Comparison of ENCODE assay signal across 17 cellular contexts in genomic region chr2:69099541-69099940, GRCh38.
DNase-seq lines count a peak whose midpoint lies in the region; ATAC-seq and TF ChIP-seq lines count a peak whose summit lies in the region.
"Had no signal": no experiment of that assay in that cellular context is flagged by ENCODE, and none has a peak within 500 bp of the region (broad histone marks: within the 10 kb centered on the region; RNA-seq: fewer than 3 reads in every experiment).

No MANE protein-coding gene starts in this region.

- H3K9me3 ChIP-seq in mammary epithelial cell (replicated peaks; ENCODE audit: insufficient read depth, low read length) (no peaks in the 10 kb centered on the region), uterus (no peaks in the 10 kb centered on the region)
- H3K9me3 ChIP-seq: adrenal gland had no signal

- H3K4me1 ChIP-seq in mammary epithelial cell (ENCODE audit: insufficient read depth, low read length) (no peaks in the 10 kb centered on the region), uterus (no peaks in the 10 kb centered on the region), GM23338 (ENCODE audit: insufficient read depth) (no peaks in the 10 kb centered on the region), foreskin keratinocyte (no peaks in the 10 kb centered on the region)

- no peak overlapping the region for H3K4me2 ChIP-seq in mammary epithelial cell (ENCODE audit: insufficient read depth, low read depth, low read length)
- H3K4me2 ChIP-seq in GM23338: no peak overlapping the region

- peak; percentile 6 for DNase-seq in mammary epithelial cell
- no peak for DNase-seq in MCF 10A (ENCODE audit: unreplicated experiment)
- peak; percentile 27 for DNase-seq in brain microvascular endothelial cell
- peak; percentile 67 for DNase-seq in iris pigment epithelial cell (ENCODE audit: low read depth)
- DNase-seq in uterus: no peak
- no peak for DNase-seq in effector CD4-positive, alpha-beta T cell
- DNase-seq in GM23338 (ENCODE audit: low spot score): no peak
- DNase-seq in foreskin keratinocyte: no peak
- DNase-seq: activated CD8-positive, alpha-beta T cell treated with anti-CD3 and anti-CD28 coated beads, Interleukin-2, amount 10 ng/mL, durations not matched to agents 7 days and 5 days; adrenal gland; H9; naive B cell; NCI-H2081 treated with DMSO at 0.1 percent for 48 hours; NCI-H69 had no signal

- no peak overlapping the region for H3K27ac ChIP-seq in mammary epithelial cell (ENCODE audit: insufficient read depth, low read depth, low read length)
- H3K27ac ChIP-seq in brain microvascular endothelial cell: no peak overlapping the region
- H3K27ac ChIP-seq in uterus: peak overlapping the region; percentile 2 to 19
- no peak overlapping the region for H3K27ac ChIP-seq in GM23338 (ENCODE audit: low read depth)
- H3K27ac ChIP-seq in foreskin keratinocyte: no peak overlapping the region
- H3K27ac ChIP-seq: 22Rv1 had no signal

- BruUV-seq in mammary epithelial cell (replicated peaks; lab: Mats Ljungman, UMichigan): no TSS peak
- BruUV-seq in MCF 10A (replicated peaks; lab: Mats Ljungman, UMichigan): no TSS peak

- H3K4me1 Mint-ChIP-seq in MCF 10A (ENCODE audit: insufficient read depth, unreplicated experiment) (no peaks in the 10 kb centered on the region), GM23338 (no peaks in the 10 kb centered on the region)
- H3K4me1 Mint-ChIP-seq: activated T-helper 17 cell treated with anti-CD3 and anti-CD28 coated beads, Interleukin-2, amount 50 U/mL, for 72 hours; H9; naive B cell had no signal

- in situ Hi-C loops in mammary epithelial cell (cut with MboI; ENCODE audit: low sequenced_read_pairs in 2 of 2) (no loop called here), brain microvascular endothelial cell (cut with HindIII; ENCODE audit: low pct_ligation_motif_present, low sequenced_read_pairs) (no loop called here)

- intact Hi-C loops in mammary epithelial cell (cut with micrococcal nuclease) (no loop called here), MCF 10A (cut with micrococcal nuclease) (no loop called here), uterus (cut with DNase I; ENCODE audit: low total_unique reads) (no loop called here)

- H3K4me3 ChIP-seq in mammary epithelial cell (replicated peaks in 1 of 3; ENCODE audit: insufficient read depth in 1 of 3, low read depth in 2 of 3, low read length in 3 of 3) (no peak overlapping the region), brain microvascular endothelial cell (ENCODE audit: low read depth, low read length) (no peak overlapping the region), uterus (no peak overlapping the region), GM23338 (no peak overlapping the region)
- H3K4me3 ChIP-seq: adrenal gland had no signal

- POLR2A ChIA-PET in MCF 10A (lab: Yijun Ruan, JAX): no interaction called here

- H3K4me3 Mint-ChIP-seq in MCF 10A (ENCODE audit: unreplicated experiment): no peak overlapping the region
- H3K4me3 Mint-ChIP-seq in GM23338: no peak overlapping the region
- H3K4me3 Mint-ChIP-seq: activated CD8-positive, alpha-beta T cell treated with anti-CD3 and anti-CD28 coated beads, Interleukin-2, amount 10 ng/mL, durations not matched to agents 7 days and 5 days; activated T-helper 17 cell treated with anti-CD3 and anti-CD28 coated beads, Interleukin-2, amount 50 U/mL, for 72 hours; H9 had no signal

- H3K36me3 ChIP-seq in mammary epithelial cell (ENCODE audit: insufficient read depth, low read length) (peaks cover 7% of the 10 kb centered on the region), brain microvascular endothelial cell (replicated peaks) (peaks cover 10% of the 10 kb centered on the region), uterus (no peaks in the 10 kb centered on the region), GM23338 (ENCODE audit: insufficient read depth) (0 out of 2 replicates have a peak, but pooled peaks cover 5% of the 10 kb centered on the region)

- no peaks in the 10 kb centered on the region for H3K79me2 ChIP-seq in mammary epithelial cell (ENCODE audit: insufficient read depth, low read length)
- H3K79me2 ChIP-seq in GM23338 (replicated peaks; ENCODE audit: insufficient read depth): no peaks in the 10 kb centered on the region

- no peak for ATAC-seq in GM23338
- ATAC-seq in foreskin keratinocyte: no peak
- ATAC-seq: activated CD8-positive, alpha-beta T cell treated with anti-CD3 and anti-CD28 coated beads, Interleukin-2, amount 10 ng/mL, durations not matched to agents 7 days and 5 days; activated T-helper 17 cell treated with anti-CD3 and anti-CD28 coated beads, Interleukin-2, amount 50 U/mL, for 72 hours; HepG2 had no signal

- no peaks in the 10 kb centered on the region for H3K27me3 Mint-ChIP-seq in MCF 10A (ENCODE audit: insufficient read depth, unreplicated experiment)
- no peaks in the 10 kb centered on the region for H3K27me3 Mint-ChIP-seq in GM23338 (ENCODE audit: insufficient read depth, low read depth, poor library complexity)

- H3K9me3 Mint-ChIP-seq in MCF 10A (ENCODE audit: unreplicated experiment) (no peaks in the 10 kb centered on the region), GM23338 (no peaks in the 10 kb centered on the region; the same call in 2 of the 3 replicates)
- H3K9me3 Mint-ChIP-seq: H9, naive B cell had no signal

- no peak for TF ChIP-seq CTCF in mammary epithelial cell (conservative IDR thresholded peaks at IDR 0.05 in 1 of 2, IDR thresholded peaks at IDR 0.05 in 1 of 2; ENCODE audit: extremely low read depth in 1 of 2, insufficient read depth in 1 of 2, low read depth in 1 of 2, low read length in 2 of 2)
- TF ChIP-seq CTCF in MCF 10A (IDR thresholded peaks at IDR 0.05; ENCODE audit: unreplicated experiment): no peak
- TF ChIP-seq CTCF in brain microvascular endothelial cell (IDR thresholded peaks at IDR 0.05; ENCODE audit: low read depth, low read length, missing control alignments): no peak
- TF ChIP-seq CTCF in uterus (IDR thresholded peaks at IDR 0.05): no peak
- TF ChIP-seq CTCF in GM23338 (conservative IDR thresholded peaks at IDR 0.05; ENCODE audit: low read depth in 2 of 2): no peak
- no peak for TF ChIP-seq CTCF in foreskin keratinocyte (conservative IDR thresholded peaks at IDR 0.05)

- H3K27me3 ChIP-seq in mammary epithelial cell (ENCODE audit: insufficient read depth, low read length): no peaks in the 10 kb centered on the region
- H3K27me3 ChIP-seq in brain microvascular endothelial cell (replicated peaks): no peaks in the 10 kb centered on the region
- no peaks in the 10 kb centered on the region for H3K27me3 ChIP-seq in uterus
- no peaks in the 10 kb centered on the region for H3K27me3 ChIP-seq in GM23338 (ENCODE audit: insufficient read depth)
- H3K27me3 ChIP-seq in foreskin keratinocyte: no peaks in the 10 kb centered on the region
- H3K27me3 ChIP-seq: adrenal gland had no signal

- H3F3A ChIP-seq in GM23338 (replicated peaks; ENCODE audit: low read depth): no peaks in the 10 kb centered on the region

- dilution Hi-C loops in mammary epithelial cell (cut with HindIII; ENCODE audit: low sequenced_read_pairs): no loop called here

- H3K36me3 Mint-ChIP-seq in MCF 10A (ENCODE audit: insufficient read depth, unreplicated experiment) (peaks cover 29% of the 10 kb centered on the region), GM23338 (ENCODE audit: low read depth) (peaks cover 22% of the 10 kb centered on the region; the same call in 2 of the 3 replicates)
- H3K36me3 Mint-ChIP-seq: naive B cell had no signal

- H3K9ac ChIP-seq in mammary epithelial cell (ENCODE audit: insufficient read depth, low read length): no peak overlapping the region

- H2AFZ ChIP-seq in mammary epithelial cell (ENCODE audit: low read depth, low read length): no peak overlapping the region
- no peak overlapping the region for H2AFZ ChIP-seq in GM23338

- no peaks in the 10 kb centered on the region for H3K9me2 ChIP-seq in GM23338 (ENCODE audit: insufficient read depth)

- CTCF ChIA-PET in mammary epithelial cell (lab: Charles Lee; ENCODE audit: low non-redundant PET): no interaction called here
- CTCF ChIA-PET in MCF 10A (lab: Yijun Ruan, JAX): interaction anchor here (0.6 kb wide), 1 partner anchor 45 kb away, joined by 3 read pairs; no protein-coding TSS in a partner anchor

- no peak overlapping the region for H3K27ac Mint-ChIP-seq in MCF 10A (ENCODE audit: low read depth, unreplicated experiment)
- H3K27ac Mint-ChIP-seq in GM23338: no peak overlapping the region
- H3K27ac Mint-ChIP-seq: activated CD8-positive, alpha-beta T cell treated with anti-CD3 and anti-CD28 coated beads, Interleukin-2, amount 10 ng/mL, durations not matched to agents 7 days and 5 days; activated T-helper 17 cell treated with anti-CD3 and anti-CD28 coated beads, Interleukin-2, amount 50 U/mL, for 72 hours; H9; naive B cell had no signal

- no peak for TF ChIP-seq POLR2A in uterus (IDR thresholded peaks at IDR 0.05)

- H4K20me1 ChIP-seq in mammary epithelial cell (ENCODE audit: insufficient read depth, low read length): no peaks in the 10 kb centered on the region
- no peaks in the 10 kb centered on the region for H4K20me1 ChIP-seq in GM23338 (replicated peaks; ENCODE audit: insufficient read depth)

TF ChIP-seq in GM23338, 12 proteins besides CTCF, POLR2A, EP300 and RAD21 (continues in another document):
- no peak for TF ChIP-seq ZNF114 (CRISPR knock-in tag; IDR thresholded peaks at IDR 0.05)

Comparison
In these comparisons a context has a peak if more than half of its experiments do, and no peak if none do; other contexts are left out.
1. DNase-seq: peak in mammary epithelial cell (single experiment), brain microvascular endothelial cell (single experiment) and iris pigment epithelial cell (single experiment); none in MCF 10A (single experiment), uterus (0 of 2), effector CD4-positive, alpha-beta T cell (single experiment), GM23338 (single experiment) and foreskin keratinocyte (0 of 2).
2. H3K27ac ChIP-seq: peak in uterus (2 of 2); none in mammary epithelial cell (single experiment), brain microvascular endothelial cell (single experiment), GM23338 (single experiment) and foreskin keratinocyte (single experiment).